Comparison of ENCODE assay signal across 8 cellular contexts in the genomic region with DNA sequence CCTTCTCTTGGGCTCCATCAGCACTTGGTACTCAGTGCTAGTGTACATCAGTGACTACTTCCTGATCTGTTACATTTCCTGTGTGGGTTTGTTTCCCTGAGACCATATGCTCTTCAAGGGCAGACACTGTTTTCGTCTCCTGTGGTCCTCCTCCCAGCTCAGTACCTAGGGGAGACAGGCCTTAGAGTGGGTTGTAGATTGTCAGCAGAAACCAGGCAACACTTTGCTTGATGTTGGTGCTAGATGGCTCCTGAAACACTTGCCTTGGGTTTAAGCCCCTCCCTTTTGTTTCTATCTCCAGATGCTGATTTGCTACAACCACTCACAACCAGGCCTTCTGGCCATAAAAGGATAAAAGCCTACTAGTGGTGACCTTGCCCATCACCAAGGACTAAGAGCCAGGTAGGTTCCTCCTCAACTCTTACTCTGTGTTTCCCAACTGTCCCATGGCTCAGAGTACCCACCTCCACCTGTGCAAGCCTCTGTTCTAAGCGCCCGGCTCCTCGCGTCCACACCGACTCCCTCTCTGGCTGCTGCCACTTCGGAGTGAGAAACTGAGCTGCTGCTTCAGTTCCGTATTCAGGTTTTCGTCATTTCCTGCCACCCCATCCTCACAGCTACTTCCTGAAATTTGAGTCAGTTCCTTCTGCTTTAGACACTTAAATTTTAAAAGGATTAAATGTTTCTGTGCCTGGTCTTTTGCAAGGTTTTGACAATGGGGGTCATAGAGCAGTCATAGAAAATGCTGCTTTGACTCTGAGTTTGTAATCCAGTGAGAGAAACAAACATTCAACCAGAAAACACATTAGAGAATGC.
DNase-seq lines count a peak whose midpoint lies in the region; ATAC-seq lines count a peak whose summit lies in the region.

A gene with protein sequence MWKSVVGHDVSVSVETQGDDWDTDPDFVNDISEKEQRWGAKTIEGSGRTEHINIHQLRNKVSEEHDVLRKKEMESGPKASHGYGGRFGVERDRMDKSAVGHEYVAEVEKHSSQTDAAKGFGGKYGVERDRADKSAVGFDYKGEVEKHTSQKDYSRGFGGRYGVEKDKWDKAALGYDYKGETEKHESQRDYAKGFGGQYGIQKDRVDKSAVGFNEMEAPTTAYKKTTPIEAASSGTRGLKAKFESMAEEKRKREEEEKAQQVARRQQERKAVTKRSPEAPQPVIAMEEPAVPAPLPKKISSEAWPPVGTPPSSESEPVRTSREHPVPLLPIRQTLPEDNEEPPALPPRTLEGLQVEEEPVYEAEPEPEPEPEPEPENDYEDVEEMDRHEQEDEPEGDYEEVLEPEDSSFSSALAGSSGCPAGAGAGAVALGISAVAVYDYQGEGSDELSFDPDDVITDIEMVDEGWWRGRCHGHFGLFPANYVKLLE (minus strand): TSS at position 548 of the 816 bp plus-strand sequence. CDS start 2,556 bp downstream, outside the sequence.

- ATAC-seq in GM18511 (IDR thresholded peaks at IDR 0.05; ENCODE audit: unreplicated experiment) (peak; percentile 90), HG02852 (IDR thresholded peaks at IDR 0.05; ENCODE audit: unreplicated experiment) (peak; percentile 88)

- peak; percentile 33 to 48 for DNase-seq in SHP77 (lab: John Stamatoyannopoulos, UW)
- DNase-seq in activated naive CD4-positive, alpha-beta T cell treated with Interleukin-2 at 50 U/mL for 16 hours, result peak; percentile 70
- DNase-seq in iPS DF 19.7 (ENCODE audit: low read depth, low spot score), result peak; percentile 9
- peak; percentile 43 to 52 (median 50) for DNase-seq in stimulated activated CD4-positive, alpha-beta T cell treated with anti-CD3 and anti-CD28 coated beads, TNF-alpha, amount 100 ng/mL, for 48 hours (ENCODE audit: low read depth in 3 of 3)
- DNase-seq in NCI-H2196 (lab: John Stamatoyannopoulos, UW; ENCODE audit: unreplicated experiment), result no peak
- DNase-seq in NCI-H748 treated with DMSO at 0.1 percent for 48 hours (lab: John Stamatoyannopoulos, UW), result no peak

Comparison
In these comparisons a context has a peak if more than half of its experiments do, and no peak if none do; other contexts are left out.
1. DNase-seq: peak in SHP77 (2 of 2), activated naive CD4-positive, alpha-beta T cell treated with Interleukin-2 at 50 U/mL for 16 hours (single experiment), iPS DF 19.7 (single experiment) and stimulated activated CD4-positive, alpha-beta T cell treated with anti-CD3 and anti-CD28 coated beads, TNF-alpha, amount 100 ng/mL, for 48 hours (3 of 3); none in NCI-H2196 (single experiment) and NCI-H748 treated with DMSO at 0.1 percent for 48 hours (single experiment).